Comparison of ENCODE assay signal across 23 cellular contexts in the genomic region with DNA sequence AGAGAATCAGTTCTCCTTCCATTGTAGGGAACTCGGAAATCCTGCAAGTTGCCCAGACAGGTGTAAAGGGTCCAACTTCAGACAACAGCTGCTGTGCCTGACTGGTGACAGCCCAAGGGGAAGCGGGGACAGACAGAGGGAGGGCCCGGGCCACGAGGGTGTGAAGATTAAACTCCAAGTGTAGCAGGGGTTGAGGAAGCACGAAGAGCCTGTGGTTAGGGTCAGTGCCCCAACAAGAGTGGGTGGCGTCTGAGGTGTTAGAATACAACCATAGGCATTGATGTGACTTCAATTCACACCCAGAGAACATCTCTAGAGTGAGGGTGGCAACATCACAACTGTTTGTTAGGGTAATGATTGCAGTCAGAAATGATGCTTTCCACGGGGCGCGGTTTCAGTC. TPM values are rescaled to one million over a fixed set of nuclear protein-coding genes. Genes with fewer than 3 reads are reported as not detected.
DNase-seq lines count a peak whose midpoint lies in the region; ATAC-seq and TF ChIP-seq lines count a peak whose summit lies in the region.
"Had no signal": no experiment of that assay in that cellular context is flagged by ENCODE, and none has a peak within 500 bp of the region (broad histone marks: within the 10 kb centered on the region; RNA-seq: fewer than 3 reads in every experiment).

No MANE protein-coding gene starts in this region.

- TF ChIP-seq POLR2A in sigmoid colon (IDR thresholded peaks at IDR 0.05) = no peak

- H3K4me3 ChIP-seq in CD8-positive, alpha-beta T cell (ENCODE audit: low read depth, low read length) = no peak overlapping the region
- H3K4me3 ChIP-seq in naive thymus-derived CD4-positive, alpha-beta T cell (ENCODE audit: low read length) = no peak overlapping the region
- no peak overlapping the region for H3K4me3 ChIP-seq in sigmoid colon
- H3K4me3 ChIP-seq in smooth muscle cell = no peak overlapping the region
- H3K4me3 ChIP-seq: PC-9 had no signal

- no peak overlapping the region for H3K27ac ChIP-seq in CD8-positive, alpha-beta T cell (ENCODE audit: low read depth, low read length)
- no peak overlapping the region for H3K27ac ChIP-seq in naive thymus-derived CD4-positive, alpha-beta T cell (ENCODE audit: low read depth, low read length)
- H3K27ac ChIP-seq in sigmoid colon = no peak overlapping the region
- no peak overlapping the region for H3K27ac ChIP-seq in smooth muscle cell (ENCODE audit: low read depth)
- H3K27ac ChIP-seq: KMS-11, PC-9, RWPE1 had no signal

- intact Hi-C loops in CD8-positive, alpha-beta T cell (cut with DNase I, micrococcal nuclease) = no loop called here
- intact Hi-C loops in naive thymus-derived CD4-positive, alpha-beta T cell (cut with micrococcal nuclease) = no loop called here
- intact Hi-C loops in sigmoid colon (cut with DNase I) = no loop called here

- H3F3A ChIP-seq in smooth muscle cell (ENCODE audit: low read depth) = no peaks in the 10 kb centered on the region

- no peak overlapping the region for H2AFZ ChIP-seq in smooth muscle cell (ENCODE audit: low read depth)
- H2AFZ ChIP-seq: PC-9 had no signal

- H3K27me3 ChIP-seq in CD8-positive, alpha-beta T cell (ENCODE audit: insufficient read depth, low read length) = no peaks in the 10 kb centered on the region
- no peaks in the 10 kb centered on the region for H3K27me3 ChIP-seq in naive thymus-derived CD4-positive, alpha-beta T cell (ENCODE audit: control insufficient read depth in 2 of 2, insufficient read depth in 2 of 2, low read length in 2 of 2)
- H3K27me3 ChIP-seq in sigmoid colon = no peaks in the 10 kb centered on the region
- no peaks in the 10 kb centered on the region for H3K27me3 ChIP-seq in smooth muscle cell (ENCODE audit: low read depth)

- no peaks in the 10 kb centered on the region for H3K9me3 Mint-ChIP-seq in CD8-positive, alpha-beta T cell
- H3K9me3 Mint-ChIP-seq in chondrocyte (ENCODE audit: low read depth) = no peaks in the 10 kb centered on the region
- peaks cover 0 to 1% (median 0%) of the 10 kb centered on the region in 11 donors for H3K9me3 Mint-ChIP-seq in naive thymus-derived CD4-positive, alpha-beta T cell
- no peaks in the 10 kb centered on the region for H3K9me3 Mint-ChIP-seq in activated T-cell treated with anti-CD3 and anti-CD28 coated beads, Interleukin-2, amount 50 U/mL, for 4 hours

- peaks cover 2% of the 10 kb centered on the region for H3K4me1 Mint-ChIP-seq in CD8-positive, alpha-beta T cell (ENCODE audit: low read depth)
- H3K4me1 Mint-ChIP-seq in chondrocyte (ENCODE audit: low read depth) = peaks cover 13% of the 10 kb centered on the region
- H3K4me1 Mint-ChIP-seq in naive thymus-derived CD4-positive, alpha-beta T cell = peaks cover 0 to 11% (median 0%) of the 10 kb centered on the region in 7 donors
- H3K4me1 Mint-ChIP-seq in activated T-cell treated with anti-CD3 and anti-CD28 coated beads, Interleukin-2, amount 50 U/mL, for 4 hours (ENCODE audit: low read depth) = peaks cover 3% of the 10 kb centered on the region
- H3K4me1 Mint-ChIP-seq: CD14-positive monocyte had no signal

- H3K4me1 ChIP-seq in CD8-positive, alpha-beta T cell (ENCODE audit: insufficient read depth, low read length) = no peaks in the 10 kb centered on the region
- no peaks in the 10 kb centered on the region for H3K4me1 ChIP-seq in naive thymus-derived CD4-positive, alpha-beta T cell (ENCODE audit: control insufficient read depth in 2 of 2, insufficient read depth in 2 of 2, low read length in 2 of 2)
- peaks cover 0 to 10% (median 4%) of the 10 kb centered on the region in 4 donors for H3K4me1 ChIP-seq in sigmoid colon
- H3K4me1 ChIP-seq in smooth muscle cell (ENCODE audit: low read depth) = peaks cover 11% of the 10 kb centered on the region

- DNase-seq in CD8-positive, alpha-beta T cell = peak in 3 of 7 experiments; percentile 2 to 13 (median 5)
- no peak for DNase-seq in chondrocyte (ENCODE audit: low spot score)
- DNase-seq in naive thymus-derived CD4-positive, alpha-beta T cell = no peak
- peak; percentile 57 for DNase-seq in sigmoid colon
- DNase-seq in activated T-cell treated with anti-CD3 and anti-CD28 coated beads, Interleukin-2, amount 50 U/mL, for 4 hours = no peak
- no peak for DNase-seq in smooth muscle cell (lab: John Stamatoyannopoulos, UW; ENCODE audit: unreplicated experiment)
- DNase-seq: 8988T, COR-L47, GOT3, NCI-H1436, NCI-H1930, NCI-H2171, NCI-H526, PC-9, SIG-M5 had no signal

- no peaks in the 10 kb centered on the region for H3K36me3 Mint-ChIP-seq in CD8-positive, alpha-beta T cell
- no peaks in the 10 kb centered on the region for H3K36me3 Mint-ChIP-seq in chondrocyte (ENCODE audit: low read depth)
- H3K36me3 Mint-ChIP-seq in naive thymus-derived CD4-positive, alpha-beta T cell = no peaks in the 10 kb centered on the region
- no peaks in the 10 kb centered on the region for H3K36me3 Mint-ChIP-seq in activated T-cell treated with anti-CD3 and anti-CD28 coated beads, Interleukin-2, amount 50 U/mL, for 4 hours (ENCODE audit: insufficient read depth)
- H3K36me3 Mint-ChIP-seq: CD14-positive monocyte had no signal

- H3K36me3 ChIP-seq in CD8-positive, alpha-beta T cell (ENCODE audit: insufficient read depth, low read length) = no peaks in the 10 kb centered on the region
- H3K36me3 ChIP-seq in naive thymus-derived CD4-positive, alpha-beta T cell (ENCODE audit: control insufficient read depth in 2 of 3, insufficient read depth in 3 of 3, low read length in 3 of 3) = no peaks in the 10 kb centered on the region
- H3K36me3 ChIP-seq in sigmoid colon (no peaks in the 10 kb centered on the region), smooth muscle cell (ENCODE audit: low read depth) (peaks cover 4% of the 10 kb centered on the region)

- H3K4me3 Mint-ChIP-seq in CD8-positive, alpha-beta T cell = no peak overlapping the region
- H3K4me3 Mint-ChIP-seq in chondrocyte (ENCODE audit: unreplicated experiment) = no peak overlapping the region
- H3K4me3 Mint-ChIP-seq in naive thymus-derived CD4-positive, alpha-beta T cell = peak overlapping the region in 1 of 10 donors; percentile 57
- no peak overlapping the region for H3K4me3 Mint-ChIP-seq in activated T-cell treated with anti-CD3 and anti-CD28 coated beads, Interleukin-2, amount 50 U/mL, for 4 hours
- H3K4me3 Mint-ChIP-seq: CD14-positive monocyte had no signal

- ATAC-seq in CD8-positive, alpha-beta T cell = peak; percentile 11
- peak; percentile 70 for ATAC-seq in naive thymus-derived CD4-positive, alpha-beta T cell
- ATAC-seq in activated T-cell treated with anti-CD3 and anti-CD28 coated beads, Interleukin-2, amount 50 U/mL, for 4 hours = no peak
- ATAC-seq in HG03442 (IDR thresholded peaks at IDR 0.05; ENCODE audit: unreplicated experiment) (no peak), GM18909 (IDR thresholded peaks at IDR 0.05; ENCODE audit: poor library complexity, unreplicated experiment) (no peak)

- POLR2A ChIA-PET in CD8-positive, alpha-beta T cell (lab: Charles Lee) = no interaction called here
- POLR2A ChIA-PET in naive thymus-derived CD4-positive, alpha-beta T cell (lab: Charles Lee) = no interaction called here

- no peaks in the 10 kb centered on the region for H3K9me3 ChIP-seq in CD8-positive, alpha-beta T cell (ENCODE audit: low read length)
- no peaks in the 10 kb centered on the region for H3K9me3 ChIP-seq in naive thymus-derived CD4-positive, alpha-beta T cell (ENCODE audit: control insufficient read depth in 2 of 3, low read length in 3 of 3)
- H3K9me3 ChIP-seq in sigmoid colon (no peaks in the 10 kb centered on the region), smooth muscle cell (replicated peaks; ENCODE audit: low read depth) (no peaks in the 10 kb centered on the region)

- no peak for TF ChIP-seq EP300 in sigmoid colon (IDR thresholded peaks at IDR 0.05)

- H3K27me3 Mint-ChIP-seq in CD8-positive, alpha-beta T cell (ENCODE audit: low read depth) = no peaks in the 10 kb centered on the region
- H3K27me3 Mint-ChIP-seq in chondrocyte (ENCODE audit: low read depth) = peaks cover 11% of the 10 kb centered on the region
- H3K27me3 Mint-ChIP-seq in naive thymus-derived CD4-positive, alpha-beta T cell = no peaks in the 10 kb centered on the region
- H3K27me3 Mint-ChIP-seq in activated T-cell treated with anti-CD3 and anti-CD28 coated beads, Interleukin-2, amount 50 U/mL, for 4 hours (ENCODE audit: low read depth) = no peaks in the 10 kb centered on the region

- no peak for TF ChIP-seq CTCF in CD8-positive, alpha-beta T cell (IDR thresholded peaks at IDR 0.05)
- no peak for TF ChIP-seq CTCF in chondrocyte (IDR thresholded peaks at IDR 0.05)
- no peak for TF ChIP-seq CTCF in sigmoid colon (IDR thresholded peaks at IDR 0.05)
- TF ChIP-seq CTCF in smooth muscle cell (IDR thresholded peaks at IDR 0.05; ENCODE audit: borderline replicate concordance, insufficient read depth, poor library complexity, severe bottlenecking) = no peak

- CTCF ChIA-PET in CD8-positive, alpha-beta T cell (lab: Charles Lee) = interaction anchor here (1.5 kb wide), 1 partner anchor 13 kb away, joined by 3 read pairs; no protein-coding TSS in a partner anchor
- CTCF ChIA-PET in naive thymus-derived CD4-positive, alpha-beta T cell (lab: Charles Lee) = no interaction called here

- H3K4me2 ChIP-seq in smooth muscle cell = no peak overlapping the region
- H3K4me2 ChIP-seq: KMS-11, PC-9 had no signal

- H3K9ac ChIP-seq in smooth muscle cell (ENCODE audit: low read depth) = no peak overlapping the region
- H3K9ac ChIP-seq: KMS-11 had no signal

- H4K20me1 ChIP-seq in smooth muscle cell (ENCODE audit: low read depth) = no peaks in the 10 kb centered on the region

- no peak overlapping the region for H3K27ac Mint-ChIP-seq in CD8-positive, alpha-beta T cell
- H3K27ac Mint-ChIP-seq in chondrocyte (ENCODE audit: unreplicated experiment) = peak overlapping the region; percentile 32
- H3K27ac Mint-ChIP-seq in naive thymus-derived CD4-positive, alpha-beta T cell = peak overlapping the region in 1 of 9 donors; percentile 26
- H3K27ac Mint-ChIP-seq: CD14-positive monocyte had no signal

- WGBS in sigmoid colon, 2 donors = 82 to 85% methylated on average over 9 of the region's 9 CpGs
- WGBS in smooth muscle cell (ENCODE audit: low lambda C conversion rate) = 92% methylated on average over 9 of the region's 9 CpGs

- no peaks in the 10 kb centered on the region for H3K79me2 ChIP-seq in smooth muscle cell (ENCODE audit: low read depth)

RNA-seq across cellular contexts. Expression of gene ASPA, which starts 39.1 kb away (rescaled TPM):
- total RNA-seq in CD8-positive, alpha-beta T cell = not detected
- total RNA-seq in chondrocyte (not detected in 3 replicates), sigmoid colon (1 to 10 TPM in 3 of 4 donors, under 1 TPM in 1; 0.95 to 8.0 (median 2.9) TPM), smooth muscle cell (not detected in 2 replicates)
- not detected for total RNA-seq in naive thymus-derived CD4-positive, alpha-beta T cell
- polyA plus RNA-seq in naive thymus-derived CD4-positive, alpha-beta T cell = not detected
- polyA plus RNA-seq in sigmoid colon (1 to 10 TPM in 2 of 3 donors, under 1 TPM in 1; 0.69 to 1.8 (median 1.1) TPM), smooth muscle cell (not detected in 2 replicates)
- total RNA-seq in activated T-cell treated with anti-CD3 and anti-CD28 coated beads, Interleukin-2, amount 50 U/mL, for 4 hours = not detected
- total RNA-seq: HT-29, M059J, PC-9 had no signal
- polyA plus RNA-seq: CD14-positive monocyte had no signal

RNA-seq across cellular contexts. Expression of gene TRPV3, which starts 42.7 kb away (rescaled TPM):
- total RNA-seq in CD8-positive, alpha-beta T cell = under 1 TPM; 0.11 to 0.25 TPM
- 0.27 to 0.74 TPM in 2 of 3 replicates, not detected in the other for total RNA-seq in chondrocyte
- total RNA-seq in naive thymus-derived CD4-positive, alpha-beta T cell = under 1 TPM in 3 of 5 experiments, not detected in 2; 0.15 to 0.64 (median 0.48) TPM
- polyA plus RNA-seq in naive thymus-derived CD4-positive, alpha-beta T cell = not detected
- total RNA-seq in sigmoid colon = 1 to 10 TPM in 1 of 4 donors, under 1 TPM in 3; 0.14 to 3.3 (median 0.26) TPM
- 1 to 10 TPM; 1.8 to 3.2 (median 3.1) TPM for polyA plus RNA-seq in sigmoid colon
- under 1 TPM; 0.45 to 0.84 (median 0.73) TPM for total RNA-seq in activated T-cell treated with anti-CD3 and anti-CD28 coated beads, Interleukin-2, amount 50 U/mL, for 4 hours
- 2.3 and 6.4 TPM in 2 replicates for total RNA-seq in smooth muscle cell
- polyA plus RNA-seq in smooth muscle cell = 0.53 and 2.7 TPM in 2 replicates
- polyA plus RNA-seq: CD14-positive monocyte had no signal

RNA-seq across cellular contexts. Expression of gene SPATA22, which starts 43.3 kb away (rescaled TPM):
- not detected for total RNA-seq in CD8-positive, alpha-beta T cell
- total RNA-seq in chondrocyte (not detected in 3 replicates), sigmoid colon (under 1 TPM in 2 of 4 donors, not detected in 2; 0.36 to 0.55 TPM), smooth muscle cell (not detected in 2 replicates)
- under 1 TPM in 1 of 5 experiments, not detected in 4; 0.19 TPM for total RNA-seq in naive thymus-derived CD4-positive, alpha-beta T cell
- not detected for polyA plus RNA-seq in naive thymus-derived CD4-positive, alpha-beta T cell
- polyA plus RNA-seq in sigmoid colon (under 1 TPM in 1 of 3 donors, not detected in 2; 0.06 TPM), smooth muscle cell (not detected in 2 replicates)
- total RNA-seq in activated T-cell treated with anti-CD3 and anti-CD28 coated beads, Interleukin-2, amount 50 U/mL, for 4 hours = not detected
- total RNA-seq: HT-29, M059J, PC-9 had no signal
- polyA plus RNA-seq: AG04450, CD14-positive monocyte had no signal

Comparison
In these comparisons a context has a peak if more than half of its experiments do, and no peak if none do; other contexts are left out.
1. ATAC-seq: peak in CD8-positive, alpha-beta T cell (single experiment) and naive thymus-derived CD4-positive, alpha-beta T cell (single experiment); none in activated T-cell treated with anti-CD3 and anti-CD28 coated beads, Interleukin-2, amount 50 U/mL, for 4 hours (0 of 2), HG03442 (single experiment) and GM18909 (single experiment).